ENCODE assay signal across 8 cellular contexts in genomic region chr17:49748791-49749190, GRCh38. TPM values are rescaled to one million over a fixed set of nuclear protein-coding genes. Genes with fewer than 3 reads are reported as not detected.
DNase-seq lines count a peak whose midpoint lies in the region.

No MANE protein-coding gene starts in this region.

- H3K9me2 ChIP-seq in Karpas-422 (replicated peaks; ENCODE audit: insufficient read depth, low read length) = no peaks in the 10 kb centered on the region

- H3K4me2 ChIP-seq in Karpas-422 (ENCODE audit: low read depth, low read length, poor library complexity, severe bottlenecking) = no peak overlapping the region

- H3K27me3 ChIP-seq in Karpas-422 (ENCODE audit: low read length) = no peaks in the 10 kb centered on the region

- no peaks in the 10 kb centered on the region for H3K36me3 ChIP-seq in Karpas-422 (ENCODE audit: insufficient read depth, low read length)

- H3K4me1 ChIP-seq in Karpas-422 (ENCODE audit: low read length) = no peaks in the 10 kb centered on the region

- no peaks in the 10 kb centered on the region for H3K79me2 ChIP-seq in Karpas-422 (ENCODE audit: low read length)

- no peak overlapping the region for H3K27ac ChIP-seq in Karpas-422 (ENCODE audit: low read length)

- peak; percentile 66 for DNase-seq in NK-92 treated with Interleukin-12 subunit alpha and Interleukin-12 subunit beta, amount 100 ng/mL, for 24 hours (lab: John Stamatoyannopoulos, UW)
- DNase-seq in NK-92 (lab: John Stamatoyannopoulos, UW; ENCODE audit: unreplicated experiment) = no peak
- DNase-seq in Jurkat, Clone E6-1 (ENCODE audit: low read depth, low spot score) = peak; percentile 97
- peak; percentile 36 for DNase-seq in activated T-helper 1 cell treated with Interleukin-2 at 50 U/mL for 16 hours (ENCODE audit: low read depth)
- peak; percentile 41 for DNase-seq in stimulated activated CD4-positive, alpha-beta T cell treated with anti-CD3 and anti-CD28 coated beads, Interleukin-4, amount 100 ng/mL, for 1 hour
- no peak for DNase-seq in DMS153 treated with DMSO at 0.1 percent for 48 hours (lab: John Stamatoyannopoulos, UW; ENCODE audit: unreplicated experiment)
- no peak for DNase-seq in NCI-H146 (lab: John Stamatoyannopoulos, UW)
- no peak for DNase-seq in Karpas-422

- no peaks in the 10 kb centered on the region for H3K9me3 ChIP-seq in Karpas-422 (ENCODE audit: low read length)

- no peak overlapping the region for H2AFZ ChIP-seq in Karpas-422 (ENCODE audit: low read length)

- H3K9ac ChIP-seq in Karpas-422 (ENCODE audit: low read length) = no peak overlapping the region

- peak overlapping the region; percentile 28 for H3K4me3 ChIP-seq in Jurkat, Clone E6-1 (ENCODE audit: low read length)
- no peak overlapping the region for H3K4me3 ChIP-seq in Karpas-422 (ENCODE audit: low read length)

- H4K20me1 ChIP-seq in Karpas-422 (ENCODE audit: insufficient read depth, low read depth, low read length) = no peaks in the 10 kb centered on the region

RNA-seq across cellular contexts. Expression of gene FAM117A, which starts 15.1 kb away (rescaled TPM):
- polyA plus RNA-seq in Jurkat, Clone E6-1 (2012; ENCODE audit: insufficient read depth, insufficient read length) = 30.8 TPM
- total RNA-seq in Karpas-422 (2014; rRNA removed; shearing (Covaris generic); ENCODE audit: low replicate concordance) = 0.52 TPM in 1 of 2 replicates, not detected in the other

RNA-seq across cellular contexts. Expression of gene KAT7, which starts 39.7 kb away (rescaled TPM):
- polyA plus RNA-seq in Jurkat, Clone E6-1 (2012; ENCODE audit: insufficient read depth, insufficient read length) = 53.9 TPM
- total RNA-seq in Karpas-422 (2014; rRNA removed; shearing (Covaris generic); ENCODE audit: low replicate concordance) = 14.2 and 45.8 TPM in 2 replicates

RNA-seq across cellular contexts. Expression of gene SLC35B1, which starts 41.0 kb away (rescaled TPM):
- polyA plus RNA-seq in Jurkat, Clone E6-1 (2012; ENCODE audit: insufficient read depth, insufficient read length) = 95.8 TPM
- total RNA-seq in Karpas-422 (2014; rRNA removed; shearing (Covaris generic); ENCODE audit: low replicate concordance) = 24.4 and 37.4 TPM in 2 replicates

Comparison
In these comparisons a context has a peak if more than half of its experiments do, and no peak if none do; other contexts are left out.
1. DNase-seq: peak in NK-92 treated with Interleukin-12 subunit alpha and Interleukin-12 subunit beta, amount 100 ng/mL, for 24 hours (single experiment), Jurkat, Clone E6-1 (single experiment), activated T-helper 1 cell treated with Interleukin-2 at 50 U/mL for 16 hours (single experiment) and stimulated activated CD4-positive, alpha-beta T cell treated with anti-CD3 and anti-CD28 coated beads, Interleukin-4, amount 100 ng/mL, for 1 hour (single experiment); none in NK-92 (single experiment), DMS153 treated with DMSO at 0.1 percent for 48 hours (single experiment), NCI-H146 (single experiment) and Karpas-422 (single experiment).